9 cellular contexts compared by ENCODE assay signal in the genomic region with DNA sequence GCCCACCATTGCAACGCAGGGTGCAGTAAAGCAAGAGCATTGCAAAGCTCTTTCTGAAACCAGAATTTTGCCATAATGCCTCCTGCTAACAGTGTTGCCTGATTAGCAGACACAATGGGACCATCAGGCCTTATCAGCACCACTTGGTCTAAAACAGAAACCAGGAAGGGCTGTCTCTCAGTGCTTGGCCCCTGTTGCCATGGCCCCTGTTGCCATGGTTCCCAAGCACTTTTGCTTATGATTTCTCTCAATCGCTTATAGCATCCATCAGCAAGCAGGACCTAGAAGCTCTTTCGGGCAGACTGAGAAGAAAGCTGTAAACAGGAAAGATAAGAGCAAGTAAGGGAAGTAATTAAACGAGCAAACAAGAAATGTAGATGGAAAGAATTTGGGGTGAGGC.
DNase-seq lines count a peak whose midpoint lies in the region; ATAC-seq and TF ChIP-seq lines count a peak whose summit lies in the region.
"Had no signal": no experiment of that assay in that cellular context is flagged by ENCODE, and none has a peak within 500 bp of the region (broad histone marks: within the 10 kb centered on the region; RNA-seq: fewer than 3 reads in every experiment).

No MANE protein-coding gene starts in this region.

- H3K4me3 ChIP-seq in coronary artery: no peak overlapping the region
- H3K4me3 ChIP-seq: BLaER1 had no signal

- peak; percentile 60 for ATAC-seq in HG03066 (IDR thresholded peaks at IDR 0.05; ENCODE audit: low read depth, unreplicated experiment)
- ATAC-seq in central memory CD8-positive, alpha-beta T cell (replicated peaks; ENCODE audit: extremely low read depth, poor library complexity, severe bottlenecking): peak; percentile 97

- peak overlapping the region; percentile 26 for H3K4me3 Mint-ChIP-seq in central memory CD8-positive, alpha-beta T cell

- H3K27me3 Mint-ChIP-seq in central memory CD8-positive, alpha-beta T cell: no peaks in the 10 kb centered on the region

- H3K4me1 Mint-ChIP-seq in central memory CD8-positive, alpha-beta T cell: peaks cover 15% of the 10 kb centered on the region

- TF ChIP-seq CTCF in coronary artery (IDR thresholded peaks at IDR 0.05): no peak

- H3K27ac Mint-ChIP-seq in central memory CD8-positive, alpha-beta T cell (ENCODE audit: low read depth): peak overlapping the region; percentile 83

- no peak overlapping the region for H3K27ac ChIP-seq in coronary artery
- H3K27ac ChIP-seq: BLaER1 had no signal

- H3K36me3 Mint-ChIP-seq in central memory CD8-positive, alpha-beta T cell (ENCODE audit: insufficient read depth): peaks cover 3% of the 10 kb centered on the region

- peak; percentile 15 for DNase-seq in SKM-1 treated with dmso at 0.1 percent for 144 hours (lab: John Stamatoyannopoulos, UW; ENCODE audit: unreplicated experiment)
- DNase-seq in SKM-1 (lab: John Stamatoyannopoulos, UW; ENCODE audit: unreplicated experiment): no peak
- DNase-seq in T follicular helper cell (ENCODE audit: low read depth): peak; percentile 63
- DNase-seq in central memory CD8-positive, alpha-beta T cell (ENCODE audit: low spot score in 2 of 2): peak; percentile 51 to 77
- peak; percentile 8 for DNase-seq in stimulated activated CD4-positive, alpha-beta T cell treated with anti-CD3 and anti-CD28 coated beads, Interleukin-12 subunit alpha, Interleukin-12 subunit beta, amount 100 ng/mL, for 4 hours
- no peak for DNase-seq in GM03348 (ENCODE audit: low spot score)
- no peak for DNase-seq in coronary artery (ENCODE audit: low spot score)

- H3K9me3 Mint-ChIP-seq in central memory CD8-positive, alpha-beta T cell: no peaks in the 10 kb centered on the region

Comparison
In these comparisons a context has a peak if more than half of its experiments do, and no peak if none do; other contexts are left out.
1. DNase-seq: peak in SKM-1 treated with dmso at 0.1 percent for 144 hours (single experiment), T follicular helper cell (single experiment), central memory CD8-positive, alpha-beta T cell (2 of 2) and stimulated activated CD4-positive, alpha-beta T cell treated with anti-CD3 and anti-CD28 coated beads, Interleukin-12 subunit alpha, Interleukin-12 subunit beta, amount 100 ng/mL, for 4 hours (single experiment); none in SKM-1 (single experiment), GM03348 (single experiment) and coronary artery (single experiment).